1 cellular context compared by ENCODE assay signal in the genomic region with DNA sequence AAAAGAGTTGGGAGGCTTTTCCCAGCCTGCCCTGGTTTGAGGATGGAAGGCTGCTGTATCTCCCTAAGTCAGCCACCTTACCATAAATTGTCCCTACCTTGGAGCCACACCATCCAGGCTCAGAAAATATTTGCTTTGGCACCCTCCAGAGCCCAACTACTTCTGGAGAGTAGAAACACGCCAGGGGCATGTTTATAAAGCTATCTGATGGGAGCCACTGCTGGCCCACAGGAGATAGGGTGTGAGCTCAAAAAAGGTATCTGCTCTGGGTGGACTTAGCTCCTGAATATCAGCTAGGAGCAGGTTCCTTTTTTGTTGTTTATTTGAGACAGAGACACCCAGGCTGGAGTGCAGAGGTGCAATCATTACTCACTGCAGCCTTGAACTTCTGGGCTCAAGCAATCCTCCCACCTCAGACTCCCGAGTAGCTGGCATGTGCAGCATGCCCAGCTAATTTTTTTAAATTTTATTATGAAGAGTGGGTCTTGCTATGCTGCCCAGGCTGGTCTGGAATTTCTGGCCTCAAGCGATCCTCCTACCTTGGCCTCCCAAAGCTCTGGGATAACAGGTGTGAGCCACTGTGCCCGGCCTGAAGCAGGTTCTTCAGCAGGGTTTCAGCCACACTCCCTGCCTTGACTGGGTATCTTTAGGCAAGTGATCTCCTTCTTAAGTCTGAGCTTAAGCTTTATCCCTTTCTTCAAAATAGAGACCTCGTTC.
TF ChIP-seq lines count a peak whose summit lies in the region.

No MANE protein-coding gene starts in this region.

TF ChIP-seq in HepG2, 621 proteins besides CTCF, POLR2A, EP300 and RAD21 (continued from another document):
- TF ChIP-seq, protein P1, sequence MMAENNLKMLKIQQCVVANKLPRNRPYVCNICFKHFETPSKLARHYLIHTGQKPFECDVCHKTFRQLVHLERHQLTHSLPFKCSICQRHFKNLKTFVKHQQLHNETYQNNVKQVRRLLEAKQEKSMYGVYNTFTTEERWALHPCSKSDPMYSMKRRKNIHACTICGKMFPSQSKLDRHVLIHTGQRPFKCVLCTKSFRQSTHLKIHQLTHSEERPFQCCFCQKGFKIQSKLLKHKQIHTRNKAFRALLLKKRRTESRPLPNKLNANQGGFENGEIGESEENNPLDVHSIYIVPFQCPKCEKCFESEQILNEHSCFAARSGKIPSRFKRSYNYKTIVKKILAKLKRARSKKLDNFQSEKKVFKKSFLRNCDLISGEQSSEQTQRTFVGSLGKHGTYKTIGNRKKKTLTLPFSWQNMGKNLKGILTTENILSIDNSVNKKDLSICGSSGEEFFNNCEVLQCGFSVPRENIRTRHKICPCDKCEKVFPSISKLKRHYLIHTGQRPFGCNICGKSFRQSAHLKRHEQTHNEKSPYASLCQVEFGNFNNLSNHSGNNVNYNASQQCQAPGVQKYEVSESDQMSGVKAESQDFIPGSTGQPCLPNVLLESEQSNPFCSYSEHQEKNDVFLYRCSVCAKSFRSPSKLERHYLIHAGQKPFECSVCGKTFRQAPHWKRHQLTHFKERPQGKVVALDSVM (CRISPR knock-in tag; IDR thresholded peaks at IDR 0.05): peak; percentile 89
- TF ChIP-seq ZNF44 (CRISPR knock-in tag; IDR thresholded peaks at IDR 0.05) (no peak), HMG20B (CRISPR knock-in tag; conservative IDR thresholded peaks at IDR 0.05) (no peak), PLRG1 (conservative IDR thresholded peaks at IDR 0.05) (no peak), TBX2 (CRISPR knock-in tag; IDR thresholded peaks at IDR 0.05; ENCODE audit: borderline replicate concordance) (peak; percentile 23; the same call in 1 of the 2 replicates), ZNF607 (CRISPR knock-in tag; IDR thresholded peaks at IDR 0.05; ENCODE audit: borderline replicate concordance) (no peak), CHD4 (IDR thresholded peaks at IDR 0.05; ENCODE audit: borderline replicate concordance, low read length) (no peak), GLI4 (CRISPR knock-in tag; IDR thresholded peaks at IDR 0.05; ENCODE audit: borderline replicate concordance) (no peak), ZNF143 (CRISPR knock-in tag; IDR thresholded peaks at IDR 0.05) (no peak), ASH2L (IDR thresholded peaks at IDR 0.05; ENCODE audit: insufficient read length, low read depth, low read length) (no peak), SALL1 (CRISPR knock-in tag; IDR thresholded peaks at IDR 0.05) (peak; percentile 17; the same call in 1 of the 2 replicates), TRIM24 (CRISPR knock-in tag; IDR thresholded peaks at IDR 0.05) (no peak), NONO (IDR thresholded peaks at IDR 0.05) (no peak), NONO (CRISPR knock-in tag; conservative IDR thresholded peaks at IDR 0.05) (no peak), KLF6 (CRISPR knock-in tag; IDR thresholded peaks at IDR 0.05) (no peak), ZNF672 (CRISPR knock-in tag; IDR thresholded peaks at IDR 0.05) (no peak)
- TF ChIP-seq, protein P2, sequence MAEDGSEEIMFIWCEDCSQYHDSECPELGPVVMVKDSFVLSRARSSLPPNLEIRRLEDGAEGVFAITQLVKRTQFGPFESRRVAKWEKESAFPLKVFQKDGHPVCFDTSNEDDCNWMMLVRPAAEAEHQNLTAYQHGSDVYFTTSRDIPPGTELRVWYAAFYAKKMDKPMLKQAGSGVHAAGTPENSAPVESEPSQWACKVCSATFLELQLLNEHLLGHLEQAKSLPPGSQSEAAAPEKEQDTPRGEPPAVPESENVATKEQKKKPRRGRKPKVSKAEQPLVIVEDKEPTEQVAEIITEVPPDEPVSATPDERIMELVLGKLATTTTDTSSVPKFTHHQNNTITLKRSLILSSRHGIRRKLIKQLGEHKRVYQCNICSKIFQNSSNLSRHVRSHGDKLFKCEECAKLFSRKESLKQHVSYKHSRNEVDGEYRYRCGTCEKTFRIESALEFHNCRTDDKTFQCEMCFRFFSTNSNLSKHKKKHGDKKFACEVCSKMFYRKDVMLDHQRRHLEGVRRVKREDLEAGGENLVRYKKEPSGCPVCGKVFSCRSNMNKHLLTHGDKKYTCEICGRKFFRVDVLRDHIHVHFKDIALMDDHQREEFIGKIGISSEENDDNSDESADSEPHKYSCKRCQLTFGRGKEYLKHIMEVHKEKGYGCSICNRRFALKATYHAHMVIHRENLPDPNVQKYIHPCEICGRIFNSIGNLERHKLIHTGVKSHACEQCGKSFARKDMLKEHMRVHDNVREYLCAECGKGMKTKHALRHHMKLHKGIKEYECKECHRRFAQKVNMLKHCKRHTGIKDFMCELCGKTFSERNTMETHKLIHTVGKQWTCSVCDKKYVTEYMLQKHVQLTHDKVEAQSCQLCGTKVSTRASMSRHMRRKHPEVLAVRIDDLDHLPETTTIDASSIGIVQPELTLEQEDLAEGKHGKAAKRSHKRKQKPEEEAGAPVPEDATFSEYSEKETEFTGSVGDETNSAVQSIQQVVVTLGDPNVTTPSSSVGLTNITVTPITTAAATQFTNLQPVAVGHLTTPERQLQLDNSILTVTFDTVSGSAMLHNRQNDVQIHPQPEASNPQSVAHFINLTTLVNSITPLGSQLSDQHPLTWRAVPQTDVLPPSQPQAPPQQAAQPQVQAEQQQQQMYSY (CRISPR knock-in tag; IDR thresholded peaks at IDR 0.05): no peak
- TF ChIP-seq, protein P3, sequence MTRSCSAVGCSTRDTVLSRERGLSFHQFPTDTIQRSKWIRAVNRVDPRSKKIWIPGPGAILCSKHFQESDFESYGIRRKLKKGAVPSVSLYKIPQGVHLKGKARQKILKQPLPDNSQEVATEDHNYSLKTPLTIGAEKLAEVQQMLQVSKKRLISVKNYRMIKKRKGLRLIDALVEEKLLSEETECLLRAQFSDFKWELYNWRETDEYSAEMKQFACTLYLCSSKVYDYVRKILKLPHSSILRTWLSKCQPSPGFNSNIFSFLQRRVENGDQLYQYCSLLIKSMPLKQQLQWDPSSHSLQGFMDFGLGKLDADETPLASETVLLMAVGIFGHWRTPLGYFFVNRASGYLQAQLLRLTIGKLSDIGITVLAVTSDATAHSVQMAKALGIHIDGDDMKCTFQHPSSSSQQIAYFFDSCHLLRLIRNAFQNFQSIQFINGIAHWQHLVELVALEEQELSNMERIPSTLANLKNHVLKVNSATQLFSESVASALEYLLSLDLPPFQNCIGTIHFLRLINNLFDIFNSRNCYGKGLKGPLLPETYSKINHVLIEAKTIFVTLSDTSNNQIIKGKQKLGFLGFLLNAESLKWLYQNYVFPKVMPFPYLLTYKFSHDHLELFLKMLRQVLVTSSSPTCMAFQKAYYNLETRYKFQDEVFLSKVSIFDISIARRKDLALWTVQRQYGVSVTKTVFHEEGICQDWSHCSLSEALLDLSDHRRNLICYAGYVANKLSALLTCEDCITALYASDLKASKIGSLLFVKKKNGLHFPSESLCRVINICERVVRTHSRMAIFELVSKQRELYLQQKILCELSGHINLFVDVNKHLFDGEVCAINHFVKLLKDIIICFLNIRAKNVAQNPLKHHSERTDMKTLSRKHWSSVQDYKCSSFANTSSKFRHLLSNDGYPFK (CRISPR knock-in tag; IDR thresholded peaks at IDR 0.05; ENCODE audit: borderline replicate concordance): no peak
- TF ChIP-seq, protein P4, sequence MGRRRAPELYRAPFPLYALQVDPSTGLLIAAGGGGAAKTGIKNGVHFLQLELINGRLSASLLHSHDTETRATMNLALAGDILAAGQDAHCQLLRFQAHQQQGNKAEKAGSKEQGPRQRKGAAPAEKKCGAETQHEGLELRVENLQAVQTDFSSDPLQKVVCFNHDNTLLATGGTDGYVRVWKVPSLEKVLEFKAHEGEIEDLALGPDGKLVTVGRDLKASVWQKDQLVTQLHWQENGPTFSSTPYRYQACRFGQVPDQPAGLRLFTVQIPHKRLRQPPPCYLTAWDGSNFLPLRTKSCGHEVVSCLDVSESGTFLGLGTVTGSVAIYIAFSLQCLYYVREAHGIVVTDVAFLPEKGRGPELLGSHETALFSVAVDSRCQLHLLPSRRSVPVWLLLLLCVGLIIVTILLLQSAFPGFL (CRISPR knock-in tag; IDR thresholded peaks at IDR 0.05): no peak
